ENCODE assay signal across 14 cellular contexts in the genomic region with DNA sequence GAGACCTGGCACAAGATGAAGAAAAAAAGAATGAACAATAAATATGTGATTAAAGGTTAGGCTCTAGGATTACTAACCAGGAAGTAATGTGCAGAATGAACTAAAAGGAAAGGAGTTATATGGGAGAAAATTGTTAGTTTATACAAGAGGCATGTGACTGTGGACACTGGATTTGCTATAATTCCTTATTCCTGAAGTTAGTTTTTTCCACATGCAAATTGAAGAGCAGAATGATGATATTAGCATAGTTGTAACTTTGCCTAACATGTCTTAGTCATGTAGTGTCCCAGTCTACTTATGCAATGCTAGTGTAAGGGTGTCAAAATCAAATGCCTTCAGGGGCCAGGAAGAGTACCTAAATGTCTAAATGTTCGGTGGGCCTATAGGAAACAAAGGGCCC. TPM values are rescaled to one million over a fixed set of nuclear protein-coding genes. Genes with fewer than 3 reads are reported as not detected.
DNase-seq lines count a peak whose midpoint lies in the region; ATAC-seq and TF ChIP-seq lines count a peak whose summit lies in the region.
"Had no signal": no experiment of that assay in that cellular context is flagged by ENCODE, and none has a peak within 500 bp of the region (broad histone marks: within the 10 kb centered on the region; RNA-seq: fewer than 3 reads in every experiment).

No MANE protein-coding gene starts in this region.

- H3K4me1 ChIP-seq in OCI-LY7 (ENCODE audit: insufficient read depth, low read length, poor library complexity, severe bottlenecking), result no peaks in the 10 kb centered on the region

- no peak overlapping the region for H3K4me3 Mint-ChIP-seq in activated naive CD8-positive, alpha-beta T cell treated with anti-CD3 and anti-CD28 coated beads, Interleukin-2, amount 50 U/mL, for 24 hours

- H3K4me3 ChIP-seq in AG09309 (ENCODE audit: control insufficient read depth, low read depth, low read length) (no peak overlapping the region), OCI-LY7 (ENCODE audit: low read depth, low read length, poor library complexity, severe bottlenecking) (no peak overlapping the region)
- H3K4me3 ChIP-seq: psoas muscle had no signal

- no peaks in the 10 kb centered on the region for H3K9me3 ChIP-seq in OCI-LY7 (ENCODE audit: low read length)
- H3K9me3 ChIP-seq: psoas muscle had no signal

- H3K4me2 ChIP-seq in OCI-LY7 (ENCODE audit: low read length), result no peak overlapping the region

- no peaks in the 10 kb centered on the region for H3K9me3 Mint-ChIP-seq in activated naive CD8-positive, alpha-beta T cell treated with anti-CD3 and anti-CD28 coated beads, Interleukin-2, amount 50 U/mL, for 24 hours

- DNase-seq in AG09309 (ENCODE audit: low read depth), result peak; percentile 10
- DNase-seq in EL, result peak; percentile 35
- DNase-seq in activated naive CD8-positive, alpha-beta T cell treated with anti-CD3 and anti-CD28 coated beads, Interleukin-2, amount 50 U/mL, for 24 hours, result no peak
- DNase-seq in iris pigment epithelial cell (ENCODE audit: low read depth), result peak; percentile 59
- DNase-seq in OCI-LY7 (ENCODE audit: low spot score), result no peak
- DNase-seq in SK-N-DZ (ENCODE audit: low spot score), result no peak
- DNase-seq in stimulated activated CD4-positive, alpha-beta T cell treated with anti-CD3 and anti-CD28 coated beads, Interleukin-15, amount 100 ng/mL, for 24 hours, result no peak
- no peak for DNase-seq in NCI-H69 (lab: John Stamatoyannopoulos, UW)
- DNase-seq: activated CD8-positive, alpha-beta memory T cell treated with anti-CD3 and anti-CD28 coated beads, Interleukin-2, amount 50 U/mL, for 48 hours; brain microvascular endothelial cell; OCI-M1; psoas muscle; stimulated activated CD4-positive, alpha-beta T cell treated with anti-CD3 and anti-CD28 coated beads, Interleukin-2, amount 100 ng/mL, for 24 hours had no signal

- peak overlapping the region; percentile 53 for H3K27ac Mint-ChIP-seq in activated naive CD8-positive, alpha-beta T cell treated with anti-CD3 and anti-CD28 coated beads, Interleukin-2, amount 50 U/mL, for 24 hours

- no peaks in the 10 kb centered on the region for H3K36me3 ChIP-seq in OCI-LY7 (ENCODE audit: insufficient read depth, low read length)
- H3K36me3 ChIP-seq: brain microvascular endothelial cell had no signal

- no peaks in the 10 kb centered on the region for H4K20me1 ChIP-seq in OCI-LY7 (ENCODE audit: insufficient read depth, low read length)

- no peaks in the 10 kb centered on the region for H3K27me3 Mint-ChIP-seq in activated naive CD8-positive, alpha-beta T cell treated with anti-CD3 and anti-CD28 coated beads, Interleukin-2, amount 50 U/mL, for 24 hours

- CTCF ChIA-PET in OCI-LY7 (lab: Charles Lee; ENCODE audit: unreplicated experiment), result no interaction called here

- peaks cover 55% of the 10 kb centered on the region for H3K4me1 Mint-ChIP-seq in activated naive CD8-positive, alpha-beta T cell treated with anti-CD3 and anti-CD28 coated beads, Interleukin-2, amount 50 U/mL, for 24 hours

- BruUV-seq in OCI-LY7 (replicated peaks; lab: Mats Ljungman, UMichigan), result no TSS peak

- H2AFZ ChIP-seq in OCI-LY7 (ENCODE audit: low read length), result no peak overlapping the region

- intact Hi-C loops in OCI-LY7 (cut with micrococcal nuclease; ENCODE audit: unreplicated experiment), result no loop called here

- TF ChIP-seq CTCF in AG09309 (IDR thresholded peaks at IDR 0.05; ENCODE audit: control insufficient read depth, insufficient read depth, low read depth, low read length, missing control alignments) (no peak), OCI-LY7 (conservative IDR thresholded peaks at IDR 0.05; ENCODE audit: low read length) (no peak)

- peaks cover 22% of the 10 kb centered on the region for H3K36me3 Mint-ChIP-seq in activated naive CD8-positive, alpha-beta T cell treated with anti-CD3 and anti-CD28 coated beads, Interleukin-2, amount 50 U/mL, for 24 hours (ENCODE audit: low read depth)

- peak; percentile 48 for ATAC-seq in activated naive CD8-positive, alpha-beta T cell treated with anti-CD3 and anti-CD28 coated beads, Interleukin-2, amount 50 U/mL, for 24 hours

- POLR2A ChIA-PET in OCI-LY7 (lab: Charles Lee), result no interaction called here

- no peaks in the 10 kb centered on the region for H3K79me2 ChIP-seq in OCI-LY7 (ENCODE audit: insufficient read depth, low read depth, low read length)

- H3K9me2 ChIP-seq in OCI-LY7 (ENCODE audit: insufficient read depth, low read length), result no peaks in the 10 kb centered on the region

- H3K27ac ChIP-seq in OCI-LY7 (ENCODE audit: low read depth, low read length, poor library complexity, severe bottlenecking), result no peak overlapping the region
- H3K27ac ChIP-seq: brain microvascular endothelial cell, C4-2B, psoas muscle had no signal

RNA-seq across cellular contexts. Expression of gene CEP85L, which starts 27.9 kb away (rescaled TPM):
- total RNA-seq in OCI-LY7 (2014; rRNA removed; shearing (Covaris generic)), result 7.4 and 9.6 TPM in 2 replicates
- total RNA-seq in OCI-LY7 (2022), result 12.0 and 15.4 TPM in 2 replicates
- 3.3 and 4.9 TPM in 2 replicates for polyA plus RNA-seq in SK-N-DZ (2014; cell fraction: cytosol; rRNA removed)
- polyA plus RNA-seq in SK-N-DZ (2014; cell fraction: nucleus; rRNA removed), result 3.5 and 4.1 TPM in 2 replicates

Comparison
In these comparisons a context has a peak if more than half of its experiments do, and no peak if none do; other contexts are left out.
1. DNase-seq: peak in AG09309 (single experiment), EL (single experiment) and iris pigment epithelial cell (single experiment); none in activated naive CD8-positive, alpha-beta T cell treated with anti-CD3 and anti-CD28 coated beads, Interleukin-2, amount 50 U/mL, for 24 hours (single experiment), OCI-LY7 (single experiment), SK-N-DZ (single experiment), stimulated activated CD4-positive, alpha-beta T cell treated with anti-CD3 and anti-CD28 coated beads, Interleukin-15, amount 100 ng/mL, for 24 hours (single experiment) and NCI-H69 (single experiment).